In the genomic region with DNA sequence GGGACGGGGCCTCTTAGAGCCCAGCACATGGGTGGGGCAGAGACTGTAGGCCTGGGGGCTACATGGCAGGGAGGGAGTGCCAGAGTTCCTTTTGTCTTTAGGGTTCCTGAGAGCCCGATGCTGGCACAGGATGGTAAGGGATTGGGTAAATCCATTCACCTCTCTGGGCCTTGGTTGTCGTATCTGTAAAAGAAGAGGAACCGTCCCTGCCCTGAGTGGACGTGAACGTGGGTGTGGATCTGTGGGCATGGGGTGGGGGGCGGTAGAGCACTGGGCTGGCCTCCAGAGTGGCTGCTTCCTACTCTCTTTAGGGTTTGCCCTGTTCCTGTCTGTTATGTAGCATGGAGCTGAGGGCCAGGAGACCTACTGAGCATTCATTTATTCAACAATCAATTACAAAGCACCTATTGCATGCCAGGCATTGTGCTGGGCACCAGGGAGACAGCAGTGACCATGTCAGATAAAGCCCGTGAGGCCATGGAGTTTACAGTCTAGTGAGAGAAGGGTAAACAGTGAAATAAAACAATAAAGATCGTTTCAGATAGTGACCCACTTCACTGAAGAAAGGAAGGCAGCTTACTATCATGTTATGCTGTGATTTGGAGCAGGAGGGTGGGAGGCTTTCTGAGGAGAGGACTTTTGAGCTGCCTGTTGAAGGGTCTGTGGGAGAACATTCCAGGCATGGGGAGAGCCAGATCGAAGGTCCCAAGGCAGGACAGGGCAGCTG, we compare ENCODE assay signal across 13 cellular contexts. TPM values are rescaled to one million over a fixed set of nuclear protein-coding genes. Genes with fewer than 3 reads are reported as not detected.
DNase-seq lines count a peak whose midpoint lies in the region; ATAC-seq and TF ChIP-seq lines count a peak whose summit lies in the region.
"Had no signal": no experiment of that assay in that cellular context is flagged by ENCODE, and none has a peak within 500 bp of the region (broad histone marks: within the 10 kb centered on the region; RNA-seq: fewer than 3 reads in every experiment).

No MANE protein-coding gene starts in this region.

- 60 to 63% methylated on average over 7 of the region's 10 CpGs for WGBS in gastroesophageal sphincter (ENCODE audit: low coverage in 1 of 2), 2 donors
- WGBS in prostate gland = 41% methylated on average over 10 of the region's 10 CpGs

- no peaks in the 10 kb centered on the region for H3K9me3 ChIP-seq in Caco-2
- no peaks in the 10 kb centered on the region for H3K9me3 ChIP-seq in gastroesophageal sphincter
- H3K9me3 ChIP-seq in prostate gland = no peaks in the 10 kb centered on the region
- H3K9me3 ChIP-seq: Peyer's patch had no signal

- TF ChIP-seq CTCF in Caco-2 (IDR thresholded peaks at IDR 0.05; ENCODE audit: insufficient read depth in 1 of 2, low read depth in 1 of 2, low read length in 1 of 2, severe bottlenecking in 1 of 2, unreplicated experiment in 1 of 2) (no peak), VCaP (conservative IDR thresholded peaks at IDR 0.05) (no peak), gastroesophageal sphincter (IDR thresholded peaks at IDR 0.05) (no peak), prostate gland (IDR thresholded peaks at IDR 0.05) (no peak)

- H3K27ac Mint-ChIP-seq in Caco-2 (ENCODE audit: unreplicated experiment) = peak overlapping the region; percentile 13
- H3K27ac Mint-ChIP-seq: HFFc6 had no signal

- no peak overlapping the region for H3K4me3 ChIP-seq in Caco-2 (ENCODE audit: low read depth, low read length)
- no peak overlapping the region for H3K4me3 ChIP-seq in gastroesophageal sphincter
- H3K4me3 ChIP-seq in prostate gland = no peak overlapping the region
- H3K4me3 ChIP-seq: lung, Peyer's patch had no signal

- BruUV-seq in Caco-2 (replicated peaks; lab: Mats Ljungman, UMichigan) = no TSS peak

- peaks cover 19% of the 10 kb centered on the region for H3K36me3 Mint-ChIP-seq in Caco-2 (ENCODE audit: insufficient read depth, unreplicated experiment)

- DNase-seq in Caco-2 (no peak), prostate gland (ENCODE audit: low spot score) (peak; percentile 43), NCI-H2107 treated with DMSO at 0.1 percent for 48 hours (lab: John Stamatoyannopoulos, UW; ENCODE audit: unreplicated experiment) (no peak), UCSD-AML1 (lab: John Stamatoyannopoulos, UW; ENCODE audit: unreplicated experiment) (no peak), NOMO-1 treated with dmso at 0.1 percent for 144 hours (lab: John Stamatoyannopoulos, UW; ENCODE audit: unreplicated experiment) (no peak)
- DNase-seq: DMS 273 treated with DMSO at 0.1 percent for 48 hours, HFFc6, KBM-7, NCI-H187 treated with DMSO at 0.1 percent for 48 hours had no signal

- POLR2A ChIA-PET in Caco-2 (lab: Charles Lee) = no interaction called here

- peaks cover 2% of the 10 kb centered on the region; the same call in 1 of the 2 replicates for H3K36me3 ChIP-seq in Caco-2 (ENCODE audit: control insufficient read depth, insufficient read depth, low read length)
- peaks cover 0 to 32% of the 10 kb centered on the region in 2 donors for H3K36me3 ChIP-seq in gastroesophageal sphincter
- no peaks in the 10 kb centered on the region for H3K36me3 ChIP-seq in prostate gland

- H3K9me3 Mint-ChIP-seq in Caco-2 (ENCODE audit: unreplicated experiment) = no peaks in the 10 kb centered on the region
- H3K9me3 Mint-ChIP-seq: HFFc6 had no signal

- CTCF ChIA-PET in Caco-2 (lab: Charles Lee) = interaction anchor here (0.7 to 3.6 kb wide), 8 partner anchors 14 to 78 kb away, joined by 3 to 22 read pairs (median 4); a partner anchor contains a TSS

- peaks cover 19% of the 10 kb centered on the region for H3K4me1 ChIP-seq in Caco-2
- peaks cover 0 to 28% (median 0%) of the 10 kb centered on the region in 3 donors for H3K4me1 ChIP-seq in gastroesophageal sphincter
- peaks cover 13% of the 10 kb centered on the region for H3K4me1 ChIP-seq in prostate gland (replicated peaks)

- H3K4me3 Mint-ChIP-seq in Caco-2 (ENCODE audit: unreplicated experiment) = no peak overlapping the region
- H3K4me3 Mint-ChIP-seq: HFFc6 had no signal

- ATAC-seq in gastroesophageal sphincter = no peak

- intact Hi-C loops in Caco-2 (cut with micrococcal nuclease; ENCODE audit: unreplicated experiment) = no loop called here
- intact Hi-C loops in prostate gland (cut with DNase I) = no loop called here

- H3K27me3 Mint-ChIP-seq in Caco-2 (ENCODE audit: insufficient read depth, unreplicated experiment) = no peaks in the 10 kb centered on the region

- H3K27ac ChIP-seq in VCaP (peak overlapping the region; percentile 96), gastroesophageal sphincter (peak overlapping the region in 3 of 4 donors; percentile 26 to 71 (median 54)), prostate gland (peak overlapping the region; percentile 58 to 67)

- no peak for TF ChIP-seq EP300 in gastroesophageal sphincter (IDR thresholded peaks at IDR 0.05)

- H3K4me1 Mint-ChIP-seq in Caco-2 (ENCODE audit: low read depth, unreplicated experiment) = peaks cover 18% of the 10 kb centered on the region

- TF ChIP-seq POLR2A in gastroesophageal sphincter (IDR thresholded peaks at IDR 0.05) (no peak), prostate gland (IDR thresholded peaks at IDR 0.05) (no peak)

- H3K27me3 ChIP-seq in Caco-2 (replicated peaks; ENCODE audit: control insufficient read depth, insufficient read depth, low read length) (no peaks in the 10 kb centered on the region), gastroesophageal sphincter (no peaks in the 10 kb centered on the region), prostate gland (replicated peaks; ENCODE audit: insufficient read depth) (no peaks in the 10 kb centered on the region)
- H3K27me3 ChIP-seq: Peyer's patch had no signal

RNA-seq across cellular contexts. Expression of a gene that starts 13.1 kb away (rescaled TPM):
- total RNA-seq in Caco-2 (2022) (1.6 TPM in 2 replicates), gastroesophageal sphincter (1 to 10 TPM in 3 of 4 donors, under 1 TPM in 1; 0.25 to 3.6 (median 1.5) TPM), prostate gland (10 to 100 TPM in 1 of 2 donors, 1 to 10 TPM in 1; 4.3 to 44.3 TPM)

RNA-seq across cellular contexts. Expression of a gene that starts 15.1 kb away (rescaled TPM):
- total RNA-seq in Caco-2 (2022) (42.6 and 55.5 TPM in 2 replicates), gastroesophageal sphincter (10 to 100 TPM; 24.5 to 41.4 (median 27.5) TPM), prostate gland (100 to 1,000 TPM in 1 of 2 donors, 10 to 100 TPM in 1; 52.5 to 202 TPM)

RNA-seq across cellular contexts. Expression of a gene that starts 16.2 kb away (rescaled TPM):
- total RNA-seq in Caco-2 (2022) (not detected in 2 replicates), gastroesophageal sphincter (10 to 100 TPM in 1 of 4 donors, 1 to 10 TPM in 3; 6.7 to 11.7 (median 7.5) TPM), prostate gland (1 to 10 TPM; 2.7 to 5.8 TPM)

RNA-seq across cellular contexts. Expression of a gene that starts 25.3 kb away (rescaled TPM):
- total RNA-seq in Caco-2 (2022) (not detected in 2 replicates), gastroesophageal sphincter (10 to 100 TPM in 1 of 4 donors, 1 to 10 TPM in 3; 2.7 to 12.2 (median 8.6) TPM), prostate gland (100 to 1,000 TPM in 1 of 2 donors, 10 to 100 TPM in 1; 69.0 to 108 TPM)
- total RNA-seq: HFFc6 had no signal

RNA-seq across cellular contexts. Expression of a gene that starts 35.8 kb away (rescaled TPM):
- total RNA-seq in Caco-2 (2022) = 14.7 and 17.4 TPM in 2 replicates
- total RNA-seq in gastroesophageal sphincter = 10 to 100 TPM in 3 of 4 donors, 1 to 10 TPM in 1; 9.9 to 13.6 (median 11.1) TPM
- 10 to 100 TPM; 44.6 to 50.0 TPM for total RNA-seq in prostate gland
